In the genomic region with DNA sequence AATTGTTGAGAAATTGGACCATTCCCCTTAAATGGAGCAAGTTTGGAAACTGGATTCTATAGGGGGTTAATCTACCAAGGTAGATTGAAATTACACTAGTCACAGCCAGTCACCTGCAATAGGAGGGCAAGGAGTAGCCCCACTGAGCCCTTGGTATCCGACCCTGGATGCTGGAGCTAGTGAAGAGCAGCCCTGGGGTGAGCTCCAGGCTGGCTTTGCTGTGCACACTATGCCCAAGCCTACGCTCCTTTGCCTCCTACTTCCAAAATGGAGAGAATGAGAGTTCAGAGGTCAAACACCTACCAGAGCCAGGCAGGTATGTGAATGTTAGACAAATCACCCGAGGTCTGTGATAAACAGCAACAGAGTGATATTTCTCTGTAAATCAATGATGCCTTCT, we compare ENCODE assay signal across 20 cellular contexts. TPM values are rescaled to one million over a fixed set of nuclear protein-coding genes. Genes with fewer than 3 reads are reported as not detected.
DNase-seq lines count a peak whose midpoint lies in the region; ATAC-seq lines count a peak whose summit lies in the region.
"Had no signal": no experiment of that assay in that cellular context is flagged by ENCODE, and none has a peak within 500 bp of the region (broad histone marks: within the 10 kb centered on the region; RNA-seq: fewer than 3 reads in every experiment).

No MANE protein-coding gene starts in this region.

- ATAC-seq in right cardiac atrium, result no peak
- ATAC-seq in Right ventricle myocardium superior (ENCODE audit: poor library complexity), result no peak
- ATAC-seq in sciatic nerve, result no peak
- ATAC-seq: body of pancreas, left lobe of liver had no signal

- H3K4me1 ChIP-seq in right cardiac atrium (ENCODE audit: control insufficient read depth, insufficient read depth, low read length), result no peaks in the 10 kb centered on the region

- intact Hi-C loops in right cardiac atrium (cut with DNase I) (no loop called here), Right ventricle myocardium superior (cut with DNase I) (no loop called here), sciatic nerve (cut with DNase I) (no loop called here)

- no peak overlapping the region for H3K4me3 ChIP-seq in right cardiac atrium (ENCODE audit: low read length)
- H3K4me3 ChIP-seq: body of pancreas, SJSA1, thoracic aorta had no signal

- H3K9me3 ChIP-seq in right cardiac atrium (ENCODE audit: control insufficient read depth, low read length), result no peaks in the 10 kb centered on the region
- H3K9me3 ChIP-seq: body of pancreas, SJSA1, thoracic aorta had no signal

- H3K27ac ChIP-seq in right cardiac atrium (ENCODE audit: low read length), result peak overlapping the region; percentile 3
- H3K27ac ChIP-seq: body of pancreas, C4-2B, SJSA1, thoracic aorta had no signal

- DNase-seq in DMS 273 (lab: John Stamatoyannopoulos, UW; ENCODE audit: unreplicated experiment) (peak; percentile 16), DMS 273 treated with DMSO at 0.1 percent for 48 hours (lab: John Stamatoyannopoulos, UW) (no peak), right cardiac atrium (no peak), Right ventricle myocardium superior (no peak), islet precursor cell (peak; percentile 22), sciatic nerve (ENCODE audit: low spot score) (no peak), amniotic stem cell (lab: John Stamatoyannopoulos, UW) (no peak), AG20443 (ENCODE audit: low spot score) (no peak)
- DNase-seq: 8988T; body of pancreas; dermis blood vessel endothelial cell; DMS79; MV-4-11; NCI-H2081 treated with DMSO at 0.1 percent for 48 hours; NCI-H510A; stimulated activated CD4-positive, alpha-beta T cell treated with anti-CD3 and anti-CD28 coated beads, Interleukin-2, amount 100 ng/mL, for 24 hours had no signal

- no peaks in the 10 kb centered on the region for H3K27me3 ChIP-seq in right cardiac atrium (ENCODE audit: control insufficient read depth, insufficient read depth)
- H3K27me3 ChIP-seq: body of pancreas, SJSA1 had no signal

- 83% methylated on average over 3 of the region's 3 CpGs for WGBS in right cardiac atrium

RNA-seq across cellular contexts. Expression of gene SNU13, which starts 23.7 kb away (rescaled TPM):
- total RNA-seq in right cardiac atrium (100 to 1,000 TPM; 195 to 233 (median 216) TPM), Right ventricle myocardium superior (193 TPM), sciatic nerve (97.2 TPM)
- 246 TPM for polyA plus RNA-seq in right cardiac atrium

RNA-seq across cellular contexts. Expression of gene MEI1, which starts 34.4 kb away (rescaled TPM):
- total RNA-seq in right cardiac atrium (1 to 10 TPM in 2 of 4 donors, under 1 TPM in 2; 0.64 to 1.3 (median 1.1) TPM), Right ventricle myocardium superior (not detected), sciatic nerve (2.9 TPM)
- polyA plus RNA-seq in right cardiac atrium, result 0.34 TPM
- total RNA-seq: body of pancreas had no signal

RNA-seq across cellular contexts. Expression of gene XRCC6, which starts 43.9 kb away (rescaled TPM):
- total RNA-seq in right cardiac atrium (100 to 1,000 TPM; 160 to 183 (median 173) TPM), Right ventricle myocardium superior (143 TPM), sciatic nerve (125 TPM)
- 144 TPM for polyA plus RNA-seq in right cardiac atrium

RNA-seq across cellular contexts. Expression of gene DESI1, which starts 44.1 kb away (rescaled TPM):
- 10 to 100 TPM; 56.5 to 90.7 (median 74.8) TPM for total RNA-seq in right cardiac atrium
- polyA plus RNA-seq in right cardiac atrium, result 86.4 TPM
- 38.4 TPM for total RNA-seq in Right ventricle myocardium superior
- total RNA-seq in sciatic nerve, result 28.8 TPM

Comparison
In these comparisons a context has a peak if more than half of its experiments do, and no peak if none do; other contexts are left out.
1. DNase-seq: peak in DMS 273 (single experiment) and islet precursor cell (single experiment); none in DMS 273 treated with DMSO at 0.1 percent for 48 hours (single experiment), right cardiac atrium (0 of 3), Right ventricle myocardium superior (single experiment), sciatic nerve (single experiment), amniotic stem cell (single experiment) and AG20443 (single experiment).